Comparison of ENCODE assay signal across 8 cellular contexts in the genomic region with DNA sequence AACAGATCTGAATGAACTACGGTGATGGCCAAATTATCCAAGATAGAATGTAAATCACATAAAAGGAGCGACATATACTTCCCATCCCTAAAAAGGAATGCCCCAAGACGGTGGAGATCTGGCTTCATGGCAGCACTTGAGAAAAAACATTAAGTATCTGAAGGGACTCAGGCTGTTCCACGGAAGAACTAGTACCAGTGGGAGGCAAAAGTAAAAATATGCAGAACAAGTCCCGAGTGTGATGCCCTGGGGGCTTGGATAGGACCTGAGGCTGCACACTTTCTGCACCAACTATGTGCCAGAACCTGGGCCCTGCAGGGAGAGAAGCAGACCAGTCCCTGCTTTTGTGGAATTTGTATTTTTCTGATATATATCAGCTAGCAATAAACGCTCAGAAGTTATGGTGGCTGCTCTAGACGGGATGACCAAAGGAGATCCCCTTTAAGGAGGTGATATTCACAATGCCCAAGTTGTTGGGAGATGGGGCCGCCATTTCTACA. TPM values are rescaled to one million over a fixed set of nuclear protein-coding genes. Genes with fewer than 3 reads are reported as not detected.
DNase-seq lines count a peak whose midpoint lies in the region; ATAC-seq and TF ChIP-seq lines count a peak whose summit lies in the region.

No MANE protein-coding gene starts in this region.

- H3K4me3 ChIP-seq in BLaER1 (peak overlapping the region; percentile 77), ascending aorta (peak overlapping the region; percentile 67 to 78), vagina (peak overlapping the region; percentile 58 to 64)

- peak overlapping the region; percentile 78 for H3K9ac ChIP-seq in BLaER1

- no peak for TF ChIP-seq POLR2A in vagina (IDR thresholded peaks at IDR 0.05)

- peak; percentile 2 for ATAC-seq in HG02678 (IDR thresholded peaks at IDR 0.05; ENCODE audit: unreplicated experiment)
- ATAC-seq in memory B cell (ENCODE audit: low read depth), result no peak

- H3K9me3 ChIP-seq in BLaER1, result no peaks in the 10 kb centered on the region
- H3K9me3 ChIP-seq in ascending aorta, result no peaks in the 10 kb centered on the region
- H3K9me3 ChIP-seq in vagina, result no peaks in the 10 kb centered on the region

- peak overlapping the region; percentile 98 for H3K27ac ChIP-seq in BLaER1
- peak overlapping the region; percentile 88 to 99 for H3K27ac ChIP-seq in ascending aorta
- peak overlapping the region; percentile 89 for H3K27ac ChIP-seq in vagina

- no peaks in the 10 kb centered on the region for H3K27me3 ChIP-seq in BLaER1
- H3K27me3 ChIP-seq in ascending aorta, result no peaks in the 10 kb centered on the region
- H3K27me3 ChIP-seq in vagina, result no peaks in the 10 kb centered on the region

- peaks cover 10% of the 10 kb centered on the region for H3K36me3 Mint-ChIP-seq in memory B cell

- peaks cover 6% of the 10 kb centered on the region for H4K20me1 ChIP-seq in BLaER1

- intact Hi-C loops in ascending aorta (cut with DNase I), result no loop called here
- intact Hi-C loops in vagina (cut with DNase I), result loop anchor here (2.0 to 10.0 kb wide), 2 partner anchors 29 to 47 kb away; no protein-coding TSS in a partner anchor

- DNase-seq in ascending aorta (ENCODE audit: low spot score in 2 of 2) (no peak), memory B cell (ENCODE audit: low spot score in 2 of 2) (peak in 1 of 2 donors; percentile 6), vagina (ENCODE audit: extremely low spot score in 2 of 2) (no peak), NCI-H226 (no peak), DMS114 treated with DMSO at 0.1 percent for 48 hours (lab: John Stamatoyannopoulos, UW; ENCODE audit: unreplicated experiment) (no peak), NOMO-1 (lab: John Stamatoyannopoulos, UW; ENCODE audit: unreplicated experiment in 2 of 2) (no peak)

- H3K4me1 Mint-ChIP-seq in memory B cell, result peaks cover 70% of the 10 kb centered on the region

- H3K36me3 ChIP-seq in BLaER1 (peaks cover 8% of the 10 kb centered on the region), ascending aorta (no peaks in the 10 kb centered on the region), vagina (no peaks in the 10 kb centered on the region)

- peaks cover 92% of the 10 kb centered on the region for H3K4me1 ChIP-seq in BLaER1
- peaks cover 11 to 26% of the 10 kb centered on the region in 2 donors for H3K4me1 ChIP-seq in ascending aorta
- peaks cover 60% of the 10 kb centered on the region for H3K4me1 ChIP-seq in vagina

- no peaks in the 10 kb centered on the region for H3K9me3 Mint-ChIP-seq in memory B cell

- H3K27me3 Mint-ChIP-seq in memory B cell, result no peaks in the 10 kb centered on the region

- TF ChIP-seq CTCF in ascending aorta (IDR thresholded peaks at IDR 0.05), result no peak
- TF ChIP-seq CTCF in vagina (IDR thresholded peaks at IDR 0.05), result no peak

- peak overlapping the region; percentile 95 for H3K4me2 ChIP-seq in BLaER1

- H3K4me3 Mint-ChIP-seq in memory B cell, result peak overlapping the region; percentile 90

- H3K27ac Mint-ChIP-seq in memory B cell, result peak overlapping the region; percentile 91

RNA-seq across cellular contexts. Expression of a gene that starts 0.5 kb away (rescaled TPM):
- total RNA-seq in ascending aorta (not detected), vagina (52.3 TPM)

RNA-seq across cellular contexts. Expression of a gene that starts 1.9 kb away (rescaled TPM):
- 21.5 TPM for total RNA-seq in ascending aorta
- total RNA-seq in vagina, result 43.2 TPM

RNA-seq across cellular contexts. Expression of a gene that starts 14.4 kb away (rescaled TPM):
- total RNA-seq in ascending aorta (not detected), vagina (not detected)

RNA-seq across cellular contexts. Expression of a gene that starts 27.4 kb away (rescaled TPM):
- not detected for total RNA-seq in ascending aorta
- total RNA-seq in vagina, result not detected

RNA-seq across cellular contexts. Expression of a gene that starts 52.7 kb away (rescaled TPM):
- total RNA-seq in ascending aorta (42.6 TPM), vagina (47.9 TPM)

Comparison
In these comparisons a context has a peak if more than half of its experiments do, and no peak if none do; other contexts are left out.
1. RNA of a gene that starts 0.5 kb away (total RNA-seq): 52.3 TPM in vagina (single experiment); not detected in ascending aorta (single experiment); every median in the first group is over 10 times any median in the second.
2. Peak in every context shown above with its lines, with median percentiles within 50 percentile points of each other: H3K27ac ChIP-seq and H3K4me3 ChIP-seq.